In genomic region chr17:21511368-21512195, GRCh38 we compare ENCODE assay signal across 8 cellular contexts.
DNase-seq lines count a peak whose midpoint lies in the region; ATAC-seq and TF ChIP-seq lines count a peak whose summit lies in the region.

No MANE protein-coding gene starts in this region.

- H3K27ac Mint-ChIP-seq in naive thymus-derived CD4-positive, alpha-beta T cell: peak overlapping the region in 3 of 9 donors; percentile 1 to 52 (median 38)

- peaks cover 22 to 67% (median 32%) of the 10 kb centered on the region in 5 donors for H3K27me3 Mint-ChIP-seq in naive thymus-derived CD4-positive, alpha-beta T cell

- DNase-seq in GM04503 (ENCODE audit: low read depth) (peak; percentile 19), HT1080 (ENCODE audit: low read depth) (peak; percentile 56), RPMI8226 (peak; percentile 55), fibroblast of pulmonary artery (ENCODE audit: low read depth) (peak; percentile 85)
- peak; percentile 51 for DNase-seq in activated effector memory CD4-positive, alpha-beta T cell treated with Interleukin-2 at 50 U/mL for 16 hours
- peak; percentile 31 to 68 (median 52) for DNase-seq in naive thymus-derived CD4-positive, alpha-beta T cell
- peak; percentile 24 to 56 for DNase-seq in stimulated activated CD8-positive, alpha-beta memory T cell treated with anti-CD3 and anti-CD28 coated beads, Interleukin-7, amount 100 ng/mL, for 4 hours (ENCODE audit: low read depth in 2 of 2)

- peak overlapping the region; percentile 60 for H3K4me3 ChIP-seq in fibroblast of pulmonary artery (replicated peaks; ENCODE audit: low read depth, low read length)
- peak overlapping the region; percentile 62 for H3K4me3 ChIP-seq in naive thymus-derived CD4-positive, alpha-beta T cell (ENCODE audit: low read length)

- no peaks in the 10 kb centered on the region for H3K36me3 Mint-ChIP-seq in naive thymus-derived CD4-positive, alpha-beta T cell

- POLR2A ChIA-PET in naive thymus-derived CD4-positive, alpha-beta T cell (lab: Charles Lee): interaction anchor here (1.2 kb wide), 1 partner anchor 10 kb away, joined by 5 read pairs; no protein-coding TSS in a partner anchor

- no peak overlapping the region for H3K27ac ChIP-seq in naive thymus-derived CD4-positive, alpha-beta T cell (ENCODE audit: low read depth, low read length)

- peaks cover 0 to 21% (median 6%) of the 10 kb centered on the region in 7 donors for H3K4me1 Mint-ChIP-seq in naive thymus-derived CD4-positive, alpha-beta T cell

- peaks cover 4 to 6% of the 10 kb centered on the region in 2 donors for H3K27me3 ChIP-seq in naive thymus-derived CD4-positive, alpha-beta T cell (ENCODE audit: control insufficient read depth in 2 of 2, insufficient read depth in 2 of 2, low read length in 2 of 2)

- no peaks in the 10 kb centered on the region for H3K9me3 ChIP-seq in naive thymus-derived CD4-positive, alpha-beta T cell (ENCODE audit: control insufficient read depth in 2 of 3, low read length in 3 of 3)

- H3K36me3 ChIP-seq in naive thymus-derived CD4-positive, alpha-beta T cell (ENCODE audit: control insufficient read depth in 2 of 3, insufficient read depth in 3 of 3, low read length in 3 of 3): no peaks in the 10 kb centered on the region

- peaks cover 0 to 3% (median 0%) of the 10 kb centered on the region in 11 donors for H3K9me3 Mint-ChIP-seq in naive thymus-derived CD4-positive, alpha-beta T cell

- CTCF ChIA-PET in naive thymus-derived CD4-positive, alpha-beta T cell (lab: Charles Lee): interaction anchor here (0.7 to 5.3 kb wide), 11 partner anchors 12 to 479 kb away, joined by 3 to 57 read pairs (median 5); no protein-coding TSS in a partner anchor

- TF ChIP-seq CTCF in fibroblast of pulmonary artery (IDR thresholded peaks at IDR 0.05; ENCODE audit: low read length, missing control alignments): peak; percentile 63

- H3K4me1 ChIP-seq in naive thymus-derived CD4-positive, alpha-beta T cell (ENCODE audit: control insufficient read depth in 2 of 2, insufficient read depth in 2 of 2, low read length in 2 of 2): peaks cover 6 to 9% of the 10 kb centered on the region in 2 donors

- peak overlapping the region; percentile 54 to 82 (median 72) for H3K4me3 Mint-ChIP-seq in naive thymus-derived CD4-positive, alpha-beta T cell

- intact Hi-C loops in naive thymus-derived CD4-positive, alpha-beta T cell (cut with micrococcal nuclease): loop anchor here (1.0 to 10.0 kb wide), 14 partner anchors 54 to 1519 kb away; partner anchors contain the start of genes MAP2K3 (in 1 of the 2), TMEM11 (in 1 of the 2) and USP22 (in 1 of the 2)

- ATAC-seq in naive thymus-derived CD4-positive, alpha-beta T cell: peak; percentile 86
- ATAC-seq in GM19455 (IDR thresholded peaks at IDR 0.05; ENCODE audit: unreplicated experiment): no peak

Comparison
In these comparisons a context has a peak if more than half of its experiments do, and no peak if none do; other contexts are left out.
1. DNase-seq: peak in every context shown above with its lines; median percentile 85 in fibroblast of pulmonary artery; 56 in HT1080; 55 in RPMI8226; 52 in naive thymus-derived CD4-positive, alpha-beta T cell; 51 in activated effector memory CD4-positive, alpha-beta T cell treated with Interleukin-2 at 50 U/mL for 16 hours; 40 in stimulated activated CD8-positive, alpha-beta memory T cell treated with anti-CD3 and anti-CD28 coated beads, Interleukin-7, amount 100 ng/mL, for 4 hours; 19 in GM04503.